8 cellular contexts compared by ENCODE assay signal in the genomic region with DNA sequence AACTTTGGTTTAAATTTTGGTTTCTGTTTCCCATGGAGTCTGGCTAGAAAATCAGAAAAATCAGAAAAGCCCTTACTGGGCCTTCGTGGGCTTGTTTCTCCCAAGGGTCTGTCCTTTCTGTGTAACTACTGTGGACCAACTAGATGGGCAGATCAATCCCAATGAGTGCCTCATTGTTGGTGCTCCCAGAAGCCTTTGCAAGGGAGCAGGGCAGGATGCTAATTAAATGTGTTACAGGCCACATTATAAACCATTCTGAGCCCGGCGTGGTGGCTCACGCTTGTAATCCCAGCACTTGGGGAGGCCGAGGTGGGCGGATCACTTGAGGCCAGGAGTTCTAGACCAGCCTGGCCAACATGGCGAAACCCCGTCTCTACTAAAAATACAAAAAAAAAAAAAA. TPM values are rescaled to one million over a fixed set of nuclear protein-coding genes. Genes with fewer than 3 reads are reported as not detected.
DNase-seq lines count a peak whose midpoint lies in the region; ATAC-seq and TF ChIP-seq lines count a peak whose summit lies in the region.
"Not testable (repeated sequence)": the region's sequence is repeated elsewhere in the genome, so short reads cannot be mapped to it uniquely, and the experiment has no call there.

No MANE protein-coding gene starts in this region.

- H3K4me1 ChIP-seq in BLaER1 = peaks cover 44% of the 10 kb centered on the region
- peaks cover 7 to 33% of the 10 kb centered on the region in 2 experiments; a peak in 3 of 4 replicates for H3K4me1 ChIP-seq in HCT116 (ENCODE audit: control insufficient read depth in 1 of 2, insufficient read depth in 2 of 2, low read length in 2 of 2)
- peaks cover 15% of the 10 kb centered on the region for H3K4me1 ChIP-seq in OCI-LY3 (ENCODE audit: low read length)

- not testable (repeated sequence) for DNase-seq in HCT116 (ENCODE audit: low read depth, low spot score); astrocyte of the spinal cord (ENCODE audit: low read depth, low spot score); fibroblast of mammary gland (ENCODE audit: low read depth); mesothelial cell of epicardium (ENCODE audit: low spot score in 2 of 2, unreplicated experiment in 2 of 2); stimulated activated naive B cell treated with anti-CD40 and anti-IgM and Interleukin-4, amounts not matched to agents 10 μg/mL and 1 μg/mL and 100 μg/mL, for 72 hours
- DNase-seq in activated CD4-positive, alpha-beta T cell treated with anti-CD3 and anti-CD28 coated beads, Interleukin-2, amount 10 ng/mL, durations not matched to agents 24 days and 14 days = peak; percentile 59

- H3K9ac ChIP-seq in BLaER1 = peak overlapping the region; percentile 83
- H3K9ac ChIP-seq in HCT116 (ENCODE audit: low read length) = peak overlapping the region; percentile 94
- H3K9ac ChIP-seq in OCI-LY3 (ENCODE audit: low read length) = peak overlapping the region; percentile 83; the same call in 1 of the 2 replicates

- RAD21 ChIA-PET in HCT116 (lab: Charles Lee; ENCODE audit: low non-redundant PET in 1 of 2, low total read pairs in 2 of 2, uncharacterized antibody in 2 of 2, unreplicated experiment in 2 of 2) = not testable (repeated sequence)

- not testable (repeated sequence) for BruUV-seq in HCT116 (replicated peaks; lab: Mats Ljungman, UMichigan)

- CTCF ChIA-PET in HCT116 (lab: Charles Lee) = not testable (repeated sequence)

- peak; percentile 28; the same call in 1 of the 2 replicates for ATAC-seq in HCT116
- ATAC-seq in stimulated activated naive B cell treated with anti-CD40 and anti-IgM and Interleukin-4, amounts not matched to agents 10 μg/mL and 1 μg/mL and 100 μg/mL, for 72 hours (replicated peaks) = not testable (repeated sequence)

- H3K4me3 ChIP-seq in BLaER1 (peak overlapping the region; percentile 90), HCT116 (replicated peaks in 1 of 2; ENCODE audit: low read depth in 1 of 2, low read length in 2 of 2) (peak overlapping the region; percentile 96 to 99), OCI-LY3 (ENCODE audit: low read length) (peak overlapping the region; percentile 88), astrocyte of the spinal cord (ENCODE audit: low read depth, low read length) (peak overlapping the region; percentile 94), fibroblast of mammary gland (ENCODE audit: control insufficient read depth, low read depth, low read length) (peak overlapping the region; percentile 77)

- POLR2A ChIA-PET in HCT116 (lab: Charles Lee) = not testable (repeated sequence)

- peaks cover 21% of the 10 kb centered on the region; the same call in 1 of the 2 replicates for H3K36me3 ChIP-seq in BLaER1
- not testable (repeated sequence) for H3K36me3 ChIP-seq in HCT116 (ENCODE audit: control insufficient read depth in 1 of 2, insufficient read depth in 2 of 2, low read length in 2 of 2)
- H3K36me3 ChIP-seq in OCI-LY3 (replicated peaks; ENCODE audit: low read depth, low read length) = peaks cover 19% of the 10 kb centered on the region

- H3K27ac Mint-ChIP-seq in activated CD4-positive, alpha-beta T cell treated with anti-CD3 and anti-CD28 coated beads, Interleukin-2, amount 10 ng/mL, durations not matched to agents 24 days and 14 days = peak overlapping the region; percentile 89
- H3K27ac Mint-ChIP-seq in mesothelial cell of epicardium = peak overlapping the region; percentile 94
- not testable (repeated sequence) for H3K27ac Mint-ChIP-seq in stimulated activated naive B cell treated with anti-CD40 and anti-IgM and Interleukin-4, amounts not matched to agents 10 μg/mL and 1 μg/mL and 100 μg/mL, for 72 hours

- not testable (repeated sequence) for TF ChIP-seq CTCF in HCT116 (IDR thresholded peaks at IDR 0.05 in 2 of 3, conservative IDR thresholded peaks at IDR 0.05 in 1 of 3; ENCODE audit: borderline replicate concordance in 1 of 3, insufficient read depth in 1 of 3, low read depth in 2 of 3, low read length in 2 of 3); OCI-LY3 (IDR thresholded peaks at IDR 0.05; ENCODE audit: low read depth, low read length); astrocyte of the spinal cord (IDR thresholded peaks at IDR 0.05; ENCODE audit: low read depth, low read length); fibroblast of mammary gland (conservative IDR thresholded peaks at IDR 0.05; ENCODE audit: control insufficient read depth, insufficient read depth, low read depth, low read length); mesothelial cell of epicardium (IDR thresholded peaks at IDR 0.05; ENCODE audit: unreplicated experiment)

- peaks cover 39% of the 10 kb centered on the region for H3K4me1 Mint-ChIP-seq in activated CD4-positive, alpha-beta T cell treated with anti-CD3 and anti-CD28 coated beads, Interleukin-2, amount 10 ng/mL, durations not matched to agents 24 days and 14 days
- H3K4me1 Mint-ChIP-seq in mesothelial cell of epicardium = peaks cover 19% of the 10 kb centered on the region
- H3K4me1 Mint-ChIP-seq in stimulated activated naive B cell treated with anti-CD40 and anti-IgM and Interleukin-4, amounts not matched to agents 10 μg/mL and 1 μg/mL and 100 μg/mL, for 72 hours = peaks cover 2 to 21% of the 10 kb centered on the region in 2 donors

- H3K79me2 ChIP-seq in HCT116 (ENCODE audit: insufficient read depth, low read length) = peaks cover 64% of the 10 kb centered on the region
- H3K79me2 ChIP-seq in OCI-LY3 (ENCODE audit: low read length) = peaks cover 61% of the 10 kb centered on the region

- not testable (repeated sequence) for TF ChIP-seq RAD21 in HCT116 (IDR thresholded peaks at IDR 0.05; ENCODE audit: low read depth)

- not testable (repeated sequence) for H3K27me3 Mint-ChIP-seq in activated CD4-positive, alpha-beta T cell treated with anti-CD3 and anti-CD28 coated beads, Interleukin-2, amount 10 ng/mL, durations not matched to agents 24 days and 14 days; mesothelial cell of epicardium (ENCODE audit: low read depth); stimulated activated naive B cell treated with anti-CD40 and anti-IgM and Interleukin-4, amounts not matched to agents 10 μg/mL and 1 μg/mL and 100 μg/mL, for 72 hours

- H3K36me3 Mint-ChIP-seq in activated CD4-positive, alpha-beta T cell treated with anti-CD3 and anti-CD28 coated beads, Interleukin-2, amount 10 ng/mL, durations not matched to agents 24 days and 14 days (ENCODE audit: low read depth) = peaks cover 23% of the 10 kb centered on the region
- H3K36me3 Mint-ChIP-seq in mesothelial cell of epicardium; stimulated activated naive B cell treated with anti-CD40 and anti-IgM and Interleukin-4, amounts not matched to agents 10 μg/mL and 1 μg/mL and 100 μg/mL, for 72 hours: not testable (repeated sequence)

- not testable (repeated sequence) for H3K27me3 ChIP-seq in BLaER1; HCT116 (ENCODE audit: insufficient read depth, low read length); OCI-LY3 (ENCODE audit: low read depth, low read length)

- H3K9me2 ChIP-seq in HCT116 (ENCODE audit: insufficient read depth) = not testable (repeated sequence)

- intact Hi-C loops in HCT116 (cut with micrococcal nuclease) = not testable (repeated sequence)
- intact Hi-C loops in activated CD4-positive, alpha-beta T cell treated with anti-CD3 and anti-CD28 coated beads, Interleukin-2, amount 10 ng/mL, durations not matched to agents 24 days and 14 days (cut with micrococcal nuclease) = loop anchor here (10.0 kb wide), 1 partner anchor 359 kb away; no protein-coding TSS in a partner anchor

- in situ Hi-C loops in astrocyte of the spinal cord (cut with HindIII; ENCODE audit: low sequenced_read_pairs) = not testable (repeated sequence)

- H4K20me1 ChIP-seq in BLaER1; HCT116 (ENCODE audit: insufficient read depth); OCI-LY3 (ENCODE audit: insufficient read depth, low read length): not testable (repeated sequence)

- not testable (repeated sequence) for H2AFZ ChIP-seq in HCT116 (ENCODE audit: low read depth, low read length, poor library complexity, severe bottlenecking); OCI-LY3 (ENCODE audit: low read depth, low read length)

- peak overlapping the region; percentile 97 for H3K4me3 Mint-ChIP-seq in activated CD4-positive, alpha-beta T cell treated with anti-CD3 and anti-CD28 coated beads, Interleukin-2, amount 10 ng/mL, durations not matched to agents 24 days and 14 days
- peak overlapping the region; percentile 88 for H3K4me3 Mint-ChIP-seq in mesothelial cell of epicardium
- peak overlapping the region; percentile 90 to 91 for H3K4me3 Mint-ChIP-seq in stimulated activated naive B cell treated with anti-CD40 and anti-IgM and Interleukin-4, amounts not matched to agents 10 μg/mL and 1 μg/mL and 100 μg/mL, for 72 hours

- not testable (repeated sequence) for H3K9me3 ChIP-seq in BLaER1; HCT116 (ENCODE audit: control insufficient read depth in 1 of 2, insufficient read depth in 1 of 2, low read depth in 1 of 2, low read length in 2 of 2); OCI-LY3 (ENCODE audit: insufficient read depth, low read length)

- peak overlapping the region; percentile 83; the same call in 1 of the 2 replicates for H3K27ac ChIP-seq in BLaER1
- H3K27ac ChIP-seq in HCT116 (ENCODE audit: low read depth, low read length) = peak overlapping the region; percentile 96
- H3K27ac ChIP-seq in OCI-LY3 (ENCODE audit: low read length) = not testable (repeated sequence)

- TF ChIP-seq POLR2A in HCT116 (IDR thresholded peaks at IDR 0.05; ENCODE audit: borderline replicate concordance, extremely low read depth, insufficient read depth, insufficient read length) = not testable (repeated sequence)

- H3K4me2 ChIP-seq in BLaER1 (peak overlapping the region; percentile 96), HCT116 (ENCODE audit: low read length) (peak overlapping the region; percentile 84), OCI-LY3 (ENCODE audit: low read length) (peak overlapping the region; percentile 91)

- not testable (repeated sequence) for H3K9me3 Mint-ChIP-seq in activated CD4-positive, alpha-beta T cell treated with anti-CD3 and anti-CD28 coated beads, Interleukin-2, amount 10 ng/mL, durations not matched to agents 24 days and 14 days; mesothelial cell of epicardium; stimulated activated naive B cell treated with anti-CD40 and anti-IgM and Interleukin-4, amounts not matched to agents 10 μg/mL and 1 μg/mL and 100 μg/mL, for 72 hours

TF ChIP-seq in HCT116, 20 proteins besides CTCF, POLR2A, EP300 and RAD21:
- TF ChIP-seq POLR2AphosphoS5 (IDR thresholded peaks at IDR 0.05; ENCODE audit: low read depth, low read length) = peak; percentile 28; the same call in 1 of the 2 replicates

RNA-seq across cellular contexts. Expression of a gene that starts 1.4 kb away (rescaled TPM):
- total RNA-seq in HCT116 (2021; ENCODE audit: unreplicated experiment) = 63.2 TPM
- polyA plus RNA-seq in HCT116 (2012) = 20.9 and 30.0 TPM in 2 replicates
- 54.2 and 57.0 TPM in 2 replicates for total RNA-seq in activated CD4-positive, alpha-beta T cell treated with anti-CD3 and anti-CD28 coated beads, Interleukin-2, amount 10 ng/mL, durations not matched to agents 24 days and 14 days
- total RNA-seq in mesothelial cell of epicardium = 14.8 to 15.4 TPM (median 15.0 TPM) in 3 replicates
